Comparison of ENCODE assay signal across 24 cellular contexts in the genomic region with DNA sequence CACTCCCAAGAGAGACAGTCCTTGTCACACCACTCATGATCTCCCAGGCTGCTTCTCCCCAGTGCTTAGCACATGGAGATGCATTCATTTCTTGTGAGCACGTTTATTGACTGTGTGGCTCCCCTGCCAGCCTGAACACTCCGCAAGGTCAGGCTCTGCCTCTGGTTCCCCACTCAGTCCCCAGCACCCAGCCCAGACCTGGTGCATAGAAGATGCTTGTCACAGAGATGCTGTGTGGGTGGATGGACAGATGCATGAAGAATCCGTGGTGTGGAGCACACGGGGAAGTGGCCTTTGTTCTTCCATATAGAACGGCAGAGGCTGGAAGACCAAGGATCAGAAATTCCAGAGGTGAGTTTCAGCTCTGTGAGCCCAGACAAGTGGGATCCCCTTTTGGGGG. TPM values are rescaled to one million over a fixed set of nuclear protein-coding genes. Genes with fewer than 3 reads are reported as not detected.
"Had no signal": no experiment of that assay in that cellular context is flagged by ENCODE, and none has a peak within 500 bp of the region (broad histone marks: within the 10 kb centered on the region; RNA-seq: fewer than 3 reads in every experiment).

No MANE protein-coding gene starts in this region.

- H3K4me3 ChIP-seq: esophagus muscularis mucosa, left ventricle myocardium inferior, ovary, psoas muscle, skin epidermis, tibial nerve had no signal

- H3K36me3 ChIP-seq: esophagus muscularis mucosa, left ventricle myocardium inferior, ovary, tibial nerve had no signal

- H3K9me3 ChIP-seq: esophagus muscularis mucosa, left ventricle myocardium inferior, ovary, psoas muscle, tibial nerve had no signal

- H3K4me3 Mint-ChIP-seq: activated T-cell treated with anti-CD3 and anti-CD28 coated beads, Interleukin-2, amount 50 U/mL, for 4 hours; dendritic cell treated with granulocyte-macrophage colony-stimulating factor and Interleukin-4, amounts not matched to agents 40 ng/mL and 50 ng/mL, for 4 days; immature natural killer cell; T-cell had no signal

- H3K27ac ChIP-seq: esophagus muscularis mucosa, left ventricle myocardium inferior, ovary, psoas muscle, tibial nerve had no signal

- H3K9me3 Mint-ChIP-seq: activated T-cell treated with anti-CD3 and anti-CD28 coated beads, Interleukin-2, amount 50 U/mL, for 4 hours; dendritic cell treated with granulocyte-macrophage colony-stimulating factor and Interleukin-4, amounts not matched to agents 40 ng/mL and 50 ng/mL, for 4 days; immature natural killer cell; T-cell had no signal

- ATAC-seq: activated CD4-positive, CD25-positive, alpha-beta regulatory T cell treated with anti-CD3 and anti-CD28 coated beads, Interleukin-2, amount 50 U/mL, for 24 hours; activated T-cell treated with anti-CD3 and anti-CD28 coated beads, Interleukin-2, amount 50 U/mL, for 4 hours; psoas muscle; right cardiac atrium; T-cell had no signal

- DNase-seq: activated CD4-positive, alpha-beta T cell treated with anti-CD3 and anti-CD28 coated beads, Interleukin-2, amount 50 U/mL, for 1 hour; activated CD8-positive, alpha-beta memory T cell treated with anti-CD3 and anti-CD28 coated beads, Interleukin-2, amount 50 U/mL, for 4 hours; activated effector memory CD4-positive, alpha-beta T cell treated with anti-CD3 and anti-CD28 coated beads, Interleukin-2, amount 50 U/mL, for 16 hours; activated naive CD4-positive, alpha-beta T cell treated with anti-CD3 and anti-CD28 coated beads, Interleukin-2, amount 50 U/mL, for 16 hours; activated T-cell treated with anti-CD3 and anti-CD28 coated beads, Interleukin-2, amount 50 U/mL, for 4 hours; effector memory CD4-positive, alpha-beta T cell; immature natural killer cell; kidney glomerular epithelial cell; left ventricle myocardium inferior; mammary epithelial cell; ovary; psoas muscle; right cardiac atrium; stimulated activated CD4-positive, alpha-beta T cell treated with anti-CD3 and anti-CD28 coated beads, Interleukin-15, amount 100 ng/mL, for 24 hours; stimulated activated CD4-positive, alpha-beta T cell treated with anti-CD3 and anti-CD28 coated beads, Interleukin-4, amount 100 ng/mL, for 24 hours; stimulated activated naive CD4-positive, alpha-beta T cell treated with Interleukin-2 at 50 U/mL for 16 hours; T-cell had no signal

- H3K27me3 Mint-ChIP-seq: T-cell had no signal

- H3K27ac Mint-ChIP-seq: dendritic cell treated with granulocyte-macrophage colony-stimulating factor and Interleukin-4, amounts not matched to agents 40 ng/mL and 50 ng/mL, for 4 days; immature natural killer cell; T-cell had no signal

- H3K27me3 ChIP-seq: esophagus muscularis mucosa, ovary, tibial nerve had no signal

RNA-seq across cellular contexts. Expression of gene CRB2, which starts 13.8 kb away (rescaled TPM):
- total RNA-seq: endothelial cell of umbilical vein, left ventricle myocardium inferior, mononuclear cell had no signal
- polyA plus RNA-seq: endothelial cell of umbilical vein, mammary epithelial cell had no signal
